In genomic region chr7:141572175-141572574, GRCh38 we compare ENCODE assay signal across 27 cellular contexts. TPM values are rescaled to one million over a fixed set of nuclear protein-coding genes. Genes with fewer than 3 reads are reported as not detected.
DNase-seq lines count a peak whose midpoint lies in the region; ATAC-seq lines count a peak whose summit lies in the region.
"Had no signal": no experiment of that assay in that cellular context is flagged by ENCODE, and none has a peak within 500 bp of the region (broad histone marks: within the 10 kb centered on the region; RNA-seq: fewer than 3 reads in every experiment).

No MANE protein-coding gene starts in this region.

- H3K27ac Mint-ChIP-seq in activated CD4-positive, alpha-beta T cell treated with anti-CD3 and anti-CD28 coated beads for 36 hours = peak overlapping the region; percentile 61
- peak overlapping the region; percentile 51 for H3K27ac Mint-ChIP-seq in activated naive CD8-positive, alpha-beta T cell
- H3K27ac Mint-ChIP-seq in activated naive CD8-positive, alpha-beta T cell treated with anti-CD3 and anti-CD28 coated beads for 36 hours = no peak overlapping the region
- H3K27ac Mint-ChIP-seq in activated T-helper 2 cell treated with anti-CD3 and anti-CD28 coated beads, Interferon-gamma antibody, Interleukin-2, Interleukin-4, amounts not matched to agents 10 μg/mL and 5 μg/mL and 100 μg/mL, durations not matched to agents 14 hours and 24 hours and 36 hours = peak overlapping the region; percentile 73
- peak overlapping the region; percentile 59 for H3K27ac Mint-ChIP-seq in stimulated activated naive CD8-positive, alpha-beta T cell treated with anti-CD3 and anti-CD28 coated beads, Interleukin-15, Interleukin-2, amounts not matched to agents 100 ng/mL and 50 ng/mL, for 24 hours
- H3K27ac Mint-ChIP-seq: CD14-positive monocyte, HFFc6 had no signal

- POLR2A ChIA-PET in activated CD4-positive, alpha-beta T cell treated with anti-CD3 and anti-CD28 coated beads for 36 hours (lab: Charles Lee) = no interaction called here

- intact Hi-C loops in activated CD4-positive, alpha-beta T cell treated with anti-CD3 and anti-CD28 coated beads for 36 hours (cut with DNase I, micrococcal nuclease) = no loop called here
- intact Hi-C loops in activated T-helper 2 cell treated with anti-CD3 and anti-CD28 coated beads, Interferon-gamma antibody, Interleukin-2, Interleukin-4, amounts not matched to agents 10 μg/mL and 5 μg/mL and 100 μg/mL, durations not matched to agents 14 hours and 24 hours and 36 hours (cut with micrococcal nuclease) = loop anchor here (1.0 kb wide), 1 partner anchor 13 kb away; no protein-coding TSS in a partner anchor

- peak; percentile 44 for ATAC-seq in activated CD4-positive, alpha-beta T cell treated with anti-CD3 and anti-CD28 coated beads for 36 hours
- no peak for ATAC-seq in HG03280 (IDR thresholded peaks at IDR 0.05; ENCODE audit: unreplicated experiment)
- ATAC-seq: PC-3 had no signal

- peaks cover 20% of the 10 kb centered on the region for H3K4me1 Mint-ChIP-seq in activated CD4-positive, alpha-beta T cell treated with anti-CD3 and anti-CD28 coated beads for 36 hours
- peaks cover 22% of the 10 kb centered on the region for H3K4me1 Mint-ChIP-seq in activated naive CD8-positive, alpha-beta T cell (ENCODE audit: low read depth)
- peaks cover 24% of the 10 kb centered on the region for H3K4me1 Mint-ChIP-seq in activated naive CD8-positive, alpha-beta T cell treated with anti-CD3 and anti-CD28 coated beads for 36 hours
- H3K4me1 Mint-ChIP-seq in activated T-helper 2 cell treated with anti-CD3 and anti-CD28 coated beads, Interferon-gamma antibody, Interleukin-2, Interleukin-4, amounts not matched to agents 10 μg/mL and 5 μg/mL and 100 μg/mL, durations not matched to agents 14 hours and 24 hours and 36 hours (ENCODE audit: low read depth) = peaks cover 21% of the 10 kb centered on the region
- H3K4me1 Mint-ChIP-seq in stimulated activated naive CD8-positive, alpha-beta T cell treated with anti-CD3 and anti-CD28 coated beads, Interleukin-15, Interleukin-2, amounts not matched to agents 100 ng/mL and 50 ng/mL, for 24 hours (ENCODE audit: low read depth) = peaks cover 34% of the 10 kb centered on the region
- H3K4me1 Mint-ChIP-seq: CD14-positive monocyte had no signal

- DNase-seq in activated CD4-positive, alpha-beta T cell treated with anti-CD3 and anti-CD28 coated beads for 36 hours = no peak
- no peak for DNase-seq in activated CD4-positive, alpha-beta T cell treated with anti-CD3 and anti-CD28 coated beads for 1 hour
- no peak for DNase-seq in activated naive CD8-positive, alpha-beta T cell treated with anti-CD3 and anti-CD28 coated beads for 36 hours
- DNase-seq in activated T-helper 2 cell treated with anti-CD3 and anti-CD28 coated beads, Interferon-gamma antibody, Interleukin-2, Interleukin-4, amounts not matched to agents 10 μg/mL and 5 μg/mL and 100 μg/mL, durations not matched to agents 14 hours and 24 hours and 36 hours (ENCODE audit: low spot score) = no peak
- DNase-seq: ACHN; BE2C; CD8-positive, alpha-beta memory T cell; DMS 273 treated with DMSO at 0.1 percent for 48 hours; DMS79 treated with DMSO at 0.1 percent for 48 hours; GF-D8; GOT3; HFFc6; IMR-90; KG1; MG63; NCI-H1105 treated with DMSO at 0.1 percent for 48 hours; NCI-H146; NCI-H2029; NCI-H446; NCI-H524 treated with DMSO at 0.1 percent for 48 hours; NCI-H774; NK-92 treated with Interleukin-12 subunit alpha and Interleukin-12 subunit beta, amount 100 ng/mL, for 24 hours; PC-3 had no signal

- no peaks in the 10 kb centered on the region for H3K27me3 Mint-ChIP-seq in activated CD4-positive, alpha-beta T cell treated with anti-CD3 and anti-CD28 coated beads for 36 hours
- no peaks in the 10 kb centered on the region for H3K27me3 Mint-ChIP-seq in activated naive CD8-positive, alpha-beta T cell
- H3K27me3 Mint-ChIP-seq in activated naive CD8-positive, alpha-beta T cell treated with anti-CD3 and anti-CD28 coated beads for 36 hours = no peaks in the 10 kb centered on the region
- no peaks in the 10 kb centered on the region for H3K27me3 Mint-ChIP-seq in activated T-helper 2 cell treated with anti-CD3 and anti-CD28 coated beads, Interferon-gamma antibody, Interleukin-2, Interleukin-4, amounts not matched to agents 10 μg/mL and 5 μg/mL and 100 μg/mL, durations not matched to agents 14 hours and 24 hours and 36 hours (ENCODE audit: low read depth)
- H3K27me3 Mint-ChIP-seq in stimulated activated naive CD8-positive, alpha-beta T cell treated with anti-CD3 and anti-CD28 coated beads, Interleukin-15, Interleukin-2, amounts not matched to agents 100 ng/mL and 50 ng/mL, for 24 hours = no peaks in the 10 kb centered on the region
- H3K27me3 Mint-ChIP-seq: CD8-positive, alpha-beta memory T cell had no signal

- peaks cover 72% of the 10 kb centered on the region for H3K36me3 Mint-ChIP-seq in activated CD4-positive, alpha-beta T cell treated with anti-CD3 and anti-CD28 coated beads for 36 hours (ENCODE audit: low read depth)
- H3K36me3 Mint-ChIP-seq in activated naive CD8-positive, alpha-beta T cell = peaks cover 54% of the 10 kb centered on the region
- peaks cover 84% of the 10 kb centered on the region for H3K36me3 Mint-ChIP-seq in activated naive CD8-positive, alpha-beta T cell treated with anti-CD3 and anti-CD28 coated beads for 36 hours
- peaks cover 80% of the 10 kb centered on the region for H3K36me3 Mint-ChIP-seq in activated T-helper 2 cell treated with anti-CD3 and anti-CD28 coated beads, Interferon-gamma antibody, Interleukin-2, Interleukin-4, amounts not matched to agents 10 μg/mL and 5 μg/mL and 100 μg/mL, durations not matched to agents 14 hours and 24 hours and 36 hours (ENCODE audit: low read depth)
- peaks cover 85% of the 10 kb centered on the region for H3K36me3 Mint-ChIP-seq in stimulated activated naive CD8-positive, alpha-beta T cell treated with anti-CD3 and anti-CD28 coated beads, Interleukin-15, Interleukin-2, amounts not matched to agents 100 ng/mL and 50 ng/mL, for 24 hours (ENCODE audit: low read depth)

- peaks cover 20% of the 10 kb centered on the region for H3K9me3 Mint-ChIP-seq in activated CD4-positive, alpha-beta T cell treated with anti-CD3 and anti-CD28 coated beads for 36 hours (ENCODE audit: low read depth)
- H3K9me3 Mint-ChIP-seq in activated naive CD8-positive, alpha-beta T cell (ENCODE audit: low read depth) = peaks cover 18% of the 10 kb centered on the region
- peaks cover 30% of the 10 kb centered on the region for H3K9me3 Mint-ChIP-seq in activated naive CD8-positive, alpha-beta T cell treated with anti-CD3 and anti-CD28 coated beads for 36 hours
- H3K9me3 Mint-ChIP-seq in activated T-helper 2 cell treated with anti-CD3 and anti-CD28 coated beads, Interferon-gamma antibody, Interleukin-2, Interleukin-4, amounts not matched to agents 10 μg/mL and 5 μg/mL and 100 μg/mL, durations not matched to agents 14 hours and 24 hours and 36 hours = peaks cover 40% of the 10 kb centered on the region
- peaks cover 23% of the 10 kb centered on the region for H3K9me3 Mint-ChIP-seq in stimulated activated naive CD8-positive, alpha-beta T cell treated with anti-CD3 and anti-CD28 coated beads, Interleukin-15, Interleukin-2, amounts not matched to agents 100 ng/mL and 50 ng/mL, for 24 hours

- no peak overlapping the region for H3K4me3 Mint-ChIP-seq in activated CD4-positive, alpha-beta T cell treated with anti-CD3 and anti-CD28 coated beads for 36 hours
- H3K4me3 Mint-ChIP-seq in activated naive CD8-positive, alpha-beta T cell = peak overlapping the region; percentile 68
- no peak overlapping the region for H3K4me3 Mint-ChIP-seq in activated naive CD8-positive, alpha-beta T cell treated with anti-CD3 and anti-CD28 coated beads for 36 hours
- no peak overlapping the region for H3K4me3 Mint-ChIP-seq in activated T-helper 2 cell treated with anti-CD3 and anti-CD28 coated beads, Interferon-gamma antibody, Interleukin-2, Interleukin-4, amounts not matched to agents 10 μg/mL and 5 μg/mL and 100 μg/mL, durations not matched to agents 14 hours and 24 hours and 36 hours (ENCODE audit: low read depth)
- H3K4me3 Mint-ChIP-seq in stimulated activated naive CD8-positive, alpha-beta T cell treated with anti-CD3 and anti-CD28 coated beads, Interleukin-15, Interleukin-2, amounts not matched to agents 100 ng/mL and 50 ng/mL, for 24 hours = peak overlapping the region; percentile 10
- H3K4me3 Mint-ChIP-seq: CD14-positive monocyte; CD8-positive, alpha-beta memory T cell; HFFc6 had no signal

- CTCF ChIA-PET in activated CD4-positive, alpha-beta T cell treated with anti-CD3 and anti-CD28 coated beads for 36 hours (lab: Charles Lee) = no interaction called here

RNA-seq across cellular contexts. Expression of gene AGK, which starts 21.0 kb away (rescaled TPM):
- 10 to 100 TPM; 49.7 to 52.9 TPM for total RNA-seq in activated CD4-positive, alpha-beta T cell treated with anti-CD3 and anti-CD28 coated beads for 36 hours
- 10 to 100 TPM; 86.0 to 87.4 TPM for total RNA-seq in activated naive CD8-positive, alpha-beta T cell treated with anti-CD3 and anti-CD28 coated beads for 36 hours
- 144 and 147 TPM in 2 replicates for total RNA-seq in activated T-helper 2 cell treated with anti-CD3 and anti-CD28 coated beads, Interferon-gamma antibody, Interleukin-2, Interleukin-4, amounts not matched to agents 10 μg/mL and 5 μg/mL and 100 μg/mL, durations not matched to agents 14 hours and 24 hours and 36 hours

Comparison
In these comparisons a context has a peak if more than half of its experiments do, and no peak if none do; other contexts are left out.
1. H3K4me3 Mint-ChIP-seq: peak in activated naive CD8-positive, alpha-beta T cell (single experiment) and stimulated activated naive CD8-positive, alpha-beta T cell treated with anti-CD3 and anti-CD28 coated beads, Interleukin-15, Interleukin-2, amounts not matched to agents 100 ng/mL and 50 ng/mL, for 24 hours (single experiment); none in activated CD4-positive, alpha-beta T cell treated with anti-CD3 and anti-CD28 coated beads for 36 hours (single experiment), activated naive CD8-positive, alpha-beta T cell treated with anti-CD3 and anti-CD28 coated beads for 36 hours (single experiment) and activated T-helper 2 cell treated with anti-CD3 and anti-CD28 coated beads, Interferon-gamma antibody, Interleukin-2, Interleukin-4, amounts not matched to agents 10 μg/mL and 5 μg/mL and 100 μg/mL, durations not matched to agents 14 hours and 24 hours and 36 hours (single experiment).